1 cellular context compared by ENCODE assay signal in genomic region chr17:8125196-8125946, GRCh38.
TF ChIP-seq lines count a peak whose summit lies in the region.

No MANE protein-coding gene starts in this region.

TF ChIP-seq in GM12878, 131 proteins besides CTCF, POLR2A, EP300 and RAD21 (continued from another document):
- TF ChIP-seq, protein P1, sequence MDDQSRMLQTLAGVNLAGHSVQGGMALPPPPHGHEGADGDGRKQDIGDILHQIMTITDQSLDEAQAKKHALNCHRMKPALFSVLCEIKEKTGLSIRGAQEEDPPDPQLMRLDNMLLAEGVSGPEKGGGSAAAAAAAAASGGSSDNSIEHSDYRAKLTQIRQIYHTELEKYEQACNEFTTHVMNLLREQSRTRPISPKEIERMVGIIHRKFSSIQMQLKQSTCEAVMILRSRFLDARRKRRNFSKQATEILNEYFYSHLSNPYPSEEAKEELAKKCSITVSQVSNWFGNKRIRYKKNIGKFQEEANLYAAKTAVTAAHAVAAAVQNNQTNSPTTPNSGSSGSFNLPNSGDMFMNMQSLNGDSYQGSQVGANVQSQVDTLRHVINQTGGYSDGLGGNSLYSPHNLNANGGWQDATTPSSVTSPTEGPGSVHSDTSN (IDR thresholded peaks at IDR 0.05; ENCODE audit: insufficient replicate concordance, low read depth, low read length): peak; percentile 29
- TF ChIP-seq IKZF2 (IDR thresholded peaks at IDR 0.05): peak; percentile 30 to 34; a peak in 2 of 4 replicates
- TF ChIP-seq ZNF217 (IDR thresholded peaks at IDR 0.05): no peak
- peak; percentile 54 for TF ChIP-seq IKZF1 (conservative IDR thresholded peaks at IDR 0.05)
- TF ChIP-seq, protein P2, sequence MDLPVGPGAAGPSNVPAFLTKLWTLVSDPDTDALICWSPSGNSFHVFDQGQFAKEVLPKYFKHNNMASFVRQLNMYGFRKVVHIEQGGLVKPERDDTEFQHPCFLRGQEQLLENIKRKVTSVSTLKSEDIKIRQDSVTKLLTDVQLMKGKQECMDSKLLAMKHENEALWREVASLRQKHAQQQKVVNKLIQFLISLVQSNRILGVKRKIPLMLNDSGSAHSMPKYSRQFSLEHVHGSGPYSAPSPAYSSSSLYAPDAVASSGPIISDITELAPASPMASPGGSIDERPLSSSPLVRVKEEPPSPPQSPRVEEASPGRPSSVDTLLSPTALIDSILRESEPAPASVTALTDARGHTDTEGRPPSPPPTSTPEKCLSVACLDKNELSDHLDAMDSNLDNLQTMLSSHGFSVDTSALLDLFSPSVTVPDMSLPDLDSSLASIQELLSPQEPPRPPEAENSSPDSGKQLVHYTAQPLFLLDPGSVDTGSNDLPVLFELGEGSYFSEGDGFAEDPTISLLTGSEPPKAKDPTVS (IDR thresholded peaks at IDR 0.05; ENCODE audit: low read depth, low read length): no peak
- no peak for TF ChIP-seq HDAC6 (IDR thresholded peaks at IDR 0.05; ENCODE audit: unreplicated experiment)
- no peak for TF ChIP-seq WRNIP1 (IDR thresholded peaks at IDR 0.05; ENCODE audit: borderline replicate concordance, low read depth, low read length)
- peak; percentile 59; the same call in 1 of the 2 replicates for TF ChIP-seq BACH1 (IDR thresholded peaks at IDR 0.05; ENCODE audit: borderline replicate concordance)
- no peak for TF ChIP-seq EGR1 (IDR thresholded peaks at IDR 0.05; ENCODE audit: borderline replicate concordance in 1 of 2, low read depth in 2 of 2, low read length in 2 of 2)
- no peak for TF ChIP-seq KDM1A (IDR thresholded peaks at IDR 0.05; ENCODE audit: borderline replicate concordance)
- TF ChIP-seq SMC3 (IDR thresholded peaks at IDR 0.05; ENCODE audit: borderline replicate concordance, low read length): no peak
- TF ChIP-seq NFIC (IDR thresholded peaks at IDR 0.05; ENCODE audit: low read depth, low read length): no peak
- TF ChIP-seq PAX8 (IDR thresholded peaks at IDR 0.05): no peak
- peak; percentile 22; the same call in 1 of the 2 replicates for TF ChIP-seq CREM (IDR thresholded peaks at IDR 0.05; ENCODE audit: low read depth)
- no peak for TF ChIP-seq PAX5 (IDR thresholded peaks at IDR 0.05; ENCODE audit: borderline replicate concordance, low read depth, low read length)
- no peak for TF ChIP-seq BRCA1 (IDR thresholded peaks at IDR 0.05; ENCODE audit: low read depth, low read length)
- no peak for TF ChIP-seq E2F4 (IDR thresholded peaks at IDR 0.05; ENCODE audit: low read depth, low read length)
- TF ChIP-seq NR2C2 (IDR thresholded peaks at IDR 0.05; ENCODE audit: borderline replicate concordance, control insufficient read depth, insufficient read length, low read depth): no peak
- no peak for TF ChIP-seq SP1 (IDR thresholded peaks at IDR 0.05; ENCODE audit: low read depth, low read length)
- no peak for TF ChIP-seq HCFC1 (IDR thresholded peaks at IDR 0.05; ENCODE audit: low read length)
- peak; percentile 57 for TF ChIP-seq GABPA (IDR thresholded peaks at IDR 0.05; ENCODE audit: low read depth)
